In the genomic region with DNA sequence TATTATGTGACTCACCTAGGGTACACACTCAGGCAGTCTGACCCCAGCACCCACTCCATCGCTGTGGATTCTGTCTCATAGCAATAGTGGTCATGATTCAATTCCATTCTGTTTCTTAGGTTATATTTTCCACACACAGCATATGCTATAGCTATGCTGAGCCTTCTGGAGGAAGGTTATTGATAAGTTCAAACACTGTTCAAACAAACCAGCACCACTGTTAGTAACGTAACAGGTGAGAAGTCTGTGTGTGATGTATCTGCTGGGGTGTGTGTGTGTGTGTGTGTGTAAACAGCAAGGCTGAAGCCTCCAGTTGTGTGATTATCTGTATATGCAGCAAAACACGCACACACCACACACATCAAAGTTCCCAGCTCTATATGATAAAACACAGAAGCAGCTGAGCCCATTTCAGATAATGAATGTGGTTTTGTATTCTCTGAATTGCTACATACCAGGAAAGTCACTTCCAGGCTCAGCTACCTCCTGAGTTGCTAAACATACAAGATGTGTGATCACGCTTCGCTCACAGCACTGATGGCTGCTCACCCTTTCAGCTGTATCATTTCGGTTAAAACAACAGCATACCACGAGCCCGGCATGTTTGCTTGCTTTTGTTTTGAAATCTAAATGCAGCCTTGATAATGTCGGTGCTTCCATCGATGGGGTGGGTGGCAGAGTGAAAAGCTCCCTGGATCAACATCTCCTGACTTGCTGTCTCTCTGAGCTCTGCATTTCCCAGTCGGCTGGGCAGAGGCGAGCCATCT, we compare ENCODE assay signal across 8 cellular contexts. TPM values are rescaled to one million over a fixed set of nuclear protein-coding genes. Genes with fewer than 3 reads are reported as not detected.
DNase-seq lines count a peak whose midpoint lies in the region; ATAC-seq and TF ChIP-seq lines count a peak whose summit lies in the region.

No MANE protein-coding gene starts in this region.

- H3K9me3 ChIP-seq in fibroblast of lung (ENCODE audit: control insufficient read depth, insufficient read depth, low read depth, low read length), result no peaks in the 10 kb centered on the region
- H3K9me3 ChIP-seq in subcutaneous abdominal adipose tissue (ENCODE audit: control insufficient read depth in 5 of 5, low read length in 5 of 5), result no peaks in the 10 kb centered on the region

- peak overlapping the region; percentile 74 for H3K4me3 Mint-ChIP-seq in activated CD4-positive, alpha-beta T cell treated with anti-CD3 and anti-CD28 coated beads for 36 hours

- peaks cover 82% of the 10 kb centered on the region for H3K4me1 Mint-ChIP-seq in activated CD4-positive, alpha-beta T cell treated with anti-CD3 and anti-CD28 coated beads for 36 hours

- DNase-seq in activated CD4-positive, alpha-beta T cell treated with anti-CD3 and anti-CD28 coated beads for 36 hours, result peak; percentile 77
- no peak for DNase-seq in activated CD4-positive, alpha-beta T cell treated with anti-CD3 and anti-CD28 coated beads, Interleukin-2, amount 50 U/mL, for 1 hour
- peak; percentile 59 to 70 for DNase-seq in activated CD4-positive, alpha-beta T cell treated with anti-CD3 and anti-CD28 coated beads, Interleukin-2, amount 50 U/mL, for 48 hours
- DNase-seq in fibroblast of lung (ENCODE audit: low read depth in 2 of 2) (no peak), DMS79 treated with DMSO at 0.1 percent for 48 hours (lab: John Stamatoyannopoulos, UW) (no peak), DMS53 (lab: John Stamatoyannopoulos, UW) (no peak)

- CTCF ChIA-PET in activated CD4-positive, alpha-beta T cell treated with anti-CD3 and anti-CD28 coated beads for 36 hours (lab: Charles Lee), result interaction anchor here (0.6 to 3.0 kb wide), 18 partner anchors 8 to 266 kb away, joined by 3 to 17 read pairs (median 4); a partner anchor contains a TSS

- no peaks in the 10 kb centered on the region for H3K36me3 Mint-ChIP-seq in activated CD4-positive, alpha-beta T cell treated with anti-CD3 and anti-CD28 coated beads for 36 hours (ENCODE audit: low read depth)

- H3K27me3 ChIP-seq in fibroblast of lung (ENCODE audit: control insufficient read depth, insufficient read depth, low read length), result no peaks in the 10 kb centered on the region
- no peaks in the 10 kb centered on the region for H3K27me3 ChIP-seq in subcutaneous abdominal adipose tissue (ENCODE audit: control insufficient read depth in 5 of 5, insufficient read depth in 4 of 5, low read length in 5 of 5)

- peak overlapping the region; percentile 24 for H3K27ac ChIP-seq in fibroblast of lung (ENCODE audit: insufficient read depth, low read length)
- peak overlapping the region; percentile 97 for H3K27ac ChIP-seq in subcutaneous abdominal adipose tissue (ENCODE audit: low read depth, low read length)

- intact Hi-C loops in activated CD4-positive, alpha-beta T cell treated with anti-CD3 and anti-CD28 coated beads for 36 hours (cut with DNase I, micrococcal nuclease), result loop anchor here (1.0 to 10.0 kb wide), 6 partner anchors 11 to 1568 kb away; a partner anchor contains a TSS

- ATAC-seq in activated CD4-positive, alpha-beta T cell treated with anti-CD3 and anti-CD28 coated beads for 36 hours, result peak; percentile 70
- no peak for ATAC-seq in GM21737 (IDR thresholded peaks at IDR 0.05; ENCODE audit: unreplicated experiment)

- POLR2A ChIA-PET in activated CD4-positive, alpha-beta T cell treated with anti-CD3 and anti-CD28 coated beads for 36 hours (lab: Charles Lee), result interaction anchor here (0.5 to 2.4 kb wide), 9 partner anchors 8 to 59 kb away, joined by 3 to 30 read pairs (median 4); a partner anchor contains a TSS

- H2AFZ ChIP-seq in fibroblast of lung (ENCODE audit: low read length), result no peak overlapping the region

- H3K79me2 ChIP-seq in fibroblast of lung (ENCODE audit: control insufficient read depth, insufficient read depth, low read length), result no peaks in the 10 kb centered on the region

- H3K4me3 ChIP-seq in fibroblast of lung (replicated peaks in 1 of 4; ENCODE audit: control extremely low read depth in 1 of 4, insufficient read depth in 1 of 4, low read depth in 3 of 4, low read length in 4 of 4) (no peak overlapping the region), subcutaneous abdominal adipose tissue (ENCODE audit: low read depth in 1 of 5, low read length in 5 of 5) (peak overlapping the region in 3 of 5 donors; percentile 2 to 30 (median 7))

- H3K9ac ChIP-seq in fibroblast of lung (ENCODE audit: insufficient read depth, low read length), result no peak overlapping the region
- peak overlapping the region in 2 of 5 donors; percentile 43 to 53 for H3K9ac ChIP-seq in subcutaneous abdominal adipose tissue (ENCODE audit: low read length in 5 of 5)

- no peaks in the 10 kb centered on the region for H4K20me1 ChIP-seq in fibroblast of lung (ENCODE audit: control insufficient read depth, extremely low read depth, insufficient read depth, low read length)

- H3K36me3 ChIP-seq in fibroblast of lung (ENCODE audit: control insufficient read depth, insufficient read depth, low read length) (no peaks in the 10 kb centered on the region), subcutaneous abdominal adipose tissue (ENCODE audit: control insufficient read depth in 5 of 5, insufficient read depth in 5 of 5, low read length in 5 of 5) (no peaks in the 10 kb centered on the region)

- TF ChIP-seq CTCF in fibroblast of lung (conservative IDR thresholded peaks at IDR 0.05 in 1 of 2, IDR thresholded peaks at IDR 0.05 in 1 of 2; ENCODE audit: low read depth in 1 of 2, low read length in 2 of 2), result no peak

- H3K9me3 Mint-ChIP-seq in activated CD4-positive, alpha-beta T cell treated with anti-CD3 and anti-CD28 coated beads for 36 hours (ENCODE audit: low read depth), result no peaks in the 10 kb centered on the region

- H3K27me3 Mint-ChIP-seq in activated CD4-positive, alpha-beta T cell treated with anti-CD3 and anti-CD28 coated beads for 36 hours, result no peaks in the 10 kb centered on the region

- H3K4me2 ChIP-seq in fibroblast of lung (ENCODE audit: extremely low read depth, insufficient read depth, low read length), result peak overlapping the region; percentile 7

- H3K4me1 ChIP-seq in fibroblast of lung (ENCODE audit: control insufficient read depth, extremely low read depth, insufficient read depth, low read length) (peaks cover 24% of the 10 kb centered on the region), subcutaneous abdominal adipose tissue (ENCODE audit: control insufficient read depth in 5 of 5, insufficient read depth in 5 of 5, low read length in 5 of 5) (peaks cover 39 to 82% (median 75%) of the 10 kb centered on the region in 5 donors)

- H3K27ac Mint-ChIP-seq in activated CD4-positive, alpha-beta T cell treated with anti-CD3 and anti-CD28 coated beads for 36 hours, result peak overlapping the region; percentile 94

RNA-seq across cellular contexts. Expression of a gene that starts 6.8 kb away (rescaled TPM):
- total RNA-seq in activated CD4-positive, alpha-beta T cell treated with anti-CD3 and anti-CD28 coated beads for 36 hours, result 10 to 100 TPM; 27.3 to 34.2 TPM
- total RNA-seq in fibroblast of lung, result 15.9 and 24.1 TPM in 2 replicates
- polyA plus RNA-seq in fibroblast of lung, result 4.9 and 8.7 TPM in 2 replicates
- 5.8 and 7.4 TPM in 2 replicates for polyA plus RNA-seq in fibroblast of lung (2012)
- polyA minus RNA-seq in fibroblast of lung (ENCODE audit: low replicate concordance), result 15.2 and 31.5 TPM in 2 replicates

RNA-seq across cellular contexts. Expression of a gene that starts 11.6 kb away (rescaled TPM):
- total RNA-seq in activated CD4-positive, alpha-beta T cell treated with anti-CD3 and anti-CD28 coated beads for 36 hours, result 10 to 100 TPM; 37.9 to 44.1 TPM
- 28.4 and 28.5 TPM in 2 replicates for total RNA-seq in fibroblast of lung
- polyA plus RNA-seq in fibroblast of lung, result 47.6 and 53.5 TPM in 2 replicates
- 38.1 and 43.4 TPM in 2 replicates for polyA plus RNA-seq in fibroblast of lung (2012)
- polyA minus RNA-seq in fibroblast of lung (ENCODE audit: low replicate concordance), result 3.4 and 8.7 TPM in 2 replicates

Comparison
In these comparisons a context has a peak if more than half of its experiments do, and no peak if none do; other contexts are left out.
1. DNase-seq: peak in activated CD4-positive, alpha-beta T cell treated with anti-CD3 and anti-CD28 coated beads for 36 hours (single experiment) and activated CD4-positive, alpha-beta T cell treated with anti-CD3 and anti-CD28 coated beads, Interleukin-2, amount 50 U/mL, for 48 hours (2 of 2); none in activated CD4-positive, alpha-beta T cell treated with anti-CD3 and anti-CD28 coated beads, Interleukin-2, amount 50 U/mL, for 1 hour (single experiment), fibroblast of lung (0 of 2), DMS79 treated with DMSO at 0.1 percent for 48 hours (single experiment) and DMS53 (single experiment).
2. H3K4me3 ChIP-seq: peak in subcutaneous abdominal adipose tissue (3 of 5); none in fibroblast of lung (0 of 4).